Comparison of ENCODE assay signal across 9 cellular contexts in genomic region chr6:36544228-36544627, GRCh38.
DNase-seq lines count a peak whose midpoint lies in the region.
"Had no signal": no experiment of that assay in that cellular context is flagged by ENCODE, and none has a peak within 500 bp of the region (broad histone marks: within the 10 kb centered on the region; RNA-seq: fewer than 3 reads in every experiment).

No MANE protein-coding gene starts in this region.

- DNase-seq in SKM-1 treated with dmso at 0.1 percent for 144 hours (lab: John Stamatoyannopoulos, UW; ENCODE audit: unreplicated experiment), result peak; percentile 15
- DNase-seq in SKM-1 (lab: John Stamatoyannopoulos, UW; ENCODE audit: unreplicated experiment), result no peak
- DNase-seq in activated CD4-positive, alpha-beta T cell treated with anti-CD3 and anti-CD28 coated beads, Interleukin-2, amount 50 U/mL, for 4 hours, result peak; percentile 34 to 45
- peak; percentile 44 for DNase-seq in fibroblast of the conjunctiva (ENCODE audit: low read depth)
- peak; percentile 35 for DNase-seq in stromal cell of bone marrow (ENCODE audit: low read depth)
- no peak for DNase-seq in NCI-H2171 treated with DMSO at 0.1 percent for 48 hours (lab: John Stamatoyannopoulos, UW)
- no peak for DNase-seq in NCI-H1105 (lab: John Stamatoyannopoulos, UW)
- DNase-seq in GOT3 (lab: John Stamatoyannopoulos, UW), result no peak
- DNase-seq: ACHN had no signal

Comparison
In these comparisons a context has a peak if more than half of its experiments do, and no peak if none do; other contexts are left out.
1. DNase-seq: peak in SKM-1 treated with dmso at 0.1 percent for 144 hours (single experiment), activated CD4-positive, alpha-beta T cell treated with anti-CD3 and anti-CD28 coated beads, Interleukin-2, amount 50 U/mL, for 4 hours (2 of 2), fibroblast of the conjunctiva (single experiment) and stromal cell of bone marrow (single experiment); none in SKM-1 (single experiment), NCI-H2171 treated with DMSO at 0.1 percent for 48 hours (single experiment), NCI-H1105 (single experiment) and GOT3 (single experiment).